In genomic region chr16:88772871-88773811, GRCh38 we compare ENCODE assay signal across 9 cellular contexts. TPM values are rescaled to one million over a fixed set of nuclear protein-coding genes. Genes with fewer than 3 reads are reported as not detected.
A peak's percentile ranks its signal among the peaks of the same experiment; 100 is the strongest.
DNase-seq lines count a peak whose midpoint lies in the region; ATAC-seq and TF ChIP-seq lines count a peak whose summit lies in the region.
"Had no signal": no experiment of that assay in that cellular context is flagged by ENCODE, and none has a peak within 500 bp of the region (broad histone marks: within the 10 kb centered on the region; RNA-seq: fewer than 3 reads in every experiment).

No MANE protein-coding gene starts in this region.

- no peaks in the 10 kb centered on the region for H3K9me3 ChIP-seq in SJSA1 (replicated peaks)
- no peaks in the 10 kb centered on the region for H3K9me3 ChIP-seq in sigmoid colon
- H3K9me3 ChIP-seq: neutrophil had no signal

- WGBS in sigmoid colon, 2 donors: 64 to 72% methylated on average over 29 of the region's 29 CpGs

- no peaks in the 10 kb centered on the region for H3K27me3 ChIP-seq in SJSA1 (replicated peaks)
- no peaks in the 10 kb centered on the region for H3K27me3 ChIP-seq in foreskin keratinocyte
- H3K27me3 ChIP-seq in sigmoid colon: no peaks in the 10 kb centered on the region
- H3K27me3 ChIP-seq: neutrophil had no signal

- CTCF ChIA-PET in GM10248 (lab: Yijun Ruan, JAX): interaction anchor here (0.9 to 2.6 kb wide), 5 partner anchors 11 to 36 kb away, joined by 3 to 14 read pairs (median 6); no protein-coding TSS in a partner anchor

- DNase-seq in EL: peak; percentile 96
- peak; percentile 90 to 97 for DNase-seq in SJSA1 (ENCODE audit: low read depth in 1 of 2, low spot score in 2 of 2)
- peak in 1 of 2 donors; percentile 36 for DNase-seq in foreskin keratinocyte
- DNase-seq in sigmoid colon: peak; percentile 96
- no peak for DNase-seq in NCI-H2196 (lab: John Stamatoyannopoulos, UW; ENCODE audit: unreplicated experiment)
- DNase-seq in GM10248 (ENCODE audit: extremely low spot score): no peak
- no peak for DNase-seq in NCI-H187 (lab: John Stamatoyannopoulos, UW)

- H3K4me3 ChIP-seq in SJSA1 (peak overlapping the region; percentile 28), sigmoid colon (no peak overlapping the region)

- no peak for TF ChIP-seq POLR2A in sigmoid colon (IDR thresholded peaks at IDR 0.05)

- TF ChIP-seq EP300 in sigmoid colon (IDR thresholded peaks at IDR 0.05): peak in 2 of 4 donors; percentile 22 to 92

- H3K27ac ChIP-seq in SJSA1: peak overlapping the region; percentile 76
- no peak overlapping the region for H3K27ac ChIP-seq in foreskin keratinocyte
- H3K27ac ChIP-seq in sigmoid colon: peak overlapping the region; percentile 89 to 100 (median 96)
- H3K27ac ChIP-seq: neutrophil had no signal

- TF ChIP-seq CTCF in foreskin keratinocyte (conservative IDR thresholded peaks at IDR 0.05) (no peak), sigmoid colon (IDR thresholded peaks at IDR 0.05) (no peak), GM10248 (IDR thresholded peaks at IDR 0.05; ENCODE audit: control extremely low read depth, extremely low read depth, low read depth, missing control alignments) (no peak)

- POLR2A ChIA-PET in GM10248 (lab: Yijun Ruan, JAX): interaction anchor here (1.2 kb wide), 1 partner anchor 12 kb away, joined by 5 read pairs; the partner anchor contains the start of gene PIEZO1

- H3K36me3 ChIP-seq in SJSA1 (peaks cover 53% of the 10 kb centered on the region), sigmoid colon (no peaks in the 10 kb centered on the region)
- H3K36me3 ChIP-seq: neutrophil had no signal

- intact Hi-C loops in sigmoid colon (cut with DNase I): loop anchor here (10.0 kb wide), 1 partner anchor 918 kb away; no protein-coding TSS in a partner anchor

- ATAC-seq in foreskin keratinocyte (peak; percentile 6), HG02938 (IDR thresholded peaks at IDR 0.05; ENCODE audit: unreplicated experiment) (no peak)

- H3K4me1 ChIP-seq in SJSA1 (replicated peaks) (peaks cover 67% of the 10 kb centered on the region), foreskin keratinocyte (peaks cover 13% of the 10 kb centered on the region), sigmoid colon (peaks cover 0 to 100% (median 100%) of the 10 kb centered on the region in 4 donors)

RNA-seq across cellular contexts. Expression of gene PIEZO1, which starts 11.9 kb away (rescaled TPM):
- total RNA-seq in SJSA1 (2014; rRNA removed; shearing (Covaris generic)): 142 and 181 TPM in 2 replicates
- 184 and 213 TPM in 2 replicates for total RNA-seq in foreskin keratinocyte
- polyA plus RNA-seq in foreskin keratinocyte: 190 and 238 TPM in 2 replicates
- 100 to 1,000 TPM in 3 of 4 donors, 10 to 100 TPM in 1; 97.4 to 242 (median 158) TPM for total RNA-seq in sigmoid colon
- polyA plus RNA-seq in sigmoid colon: 100 to 1,000 TPM in 1 of 3 donors, 10 to 100 TPM in 2; 18.0 to 169 (median 29.4) TPM

RNA-seq across cellular contexts. Expression of gene CDT1, which starts 30.4 kb away (rescaled TPM):
- 36.7 and 45.7 TPM in 2 replicates for total RNA-seq in SJSA1 (2014; rRNA removed; shearing (Covaris generic))
- 24.1 and 26.3 TPM in 2 replicates for total RNA-seq in foreskin keratinocyte
- 27.5 and 27.9 TPM in 2 replicates for polyA plus RNA-seq in foreskin keratinocyte
- 1 to 10 TPM in 1 of 4 donors, under 1 TPM in 2, not detected in 1; 0.71 to 3.0 (median 0.81) TPM for total RNA-seq in sigmoid colon
- polyA plus RNA-seq in sigmoid colon: 10 to 100 TPM in 1 of 3 donors, 1 to 10 TPM in 2; 3.6 to 17.4 (median 6.9) TPM

RNA-seq across cellular contexts. Expression of gene APRT, which starts 38.6 kb away (rescaled TPM):
- 90.6 and 138 TPM in 2 replicates for total RNA-seq in SJSA1 (2014; rRNA removed; shearing (Covaris generic))
- total RNA-seq in foreskin keratinocyte (174 and 188 TPM in 2 replicates), sigmoid colon (10 to 100 TPM; 56.6 to 78.3 (median 62.5) TPM)
- polyA plus RNA-seq in foreskin keratinocyte (312 and 330 TPM in 2 replicates), sigmoid colon (100 to 1,000 TPM; 245 to 329 (median 294) TPM)

Comparison
In these comparisons a context has a peak if more than half of its experiments do, and no peak if none do; other contexts are left out.
1. DNase-seq: peak in EL (single experiment), SJSA1 (2 of 2) and sigmoid colon (single experiment); none in NCI-H2196 (single experiment), GM10248 (single experiment) and NCI-H187 (0 of 2).